Comparison of ENCODE assay signal across 15 cellular contexts in genomic region chr9:304519-305185, GRCh38.
DNase-seq lines count a peak whose midpoint lies in the region; ATAC-seq, FAIRE-seq and TF ChIP-seq lines count a peak whose summit lies in the region.
"Had no signal": no experiment of that assay in that cellular context is flagged by ENCODE, and none has a peak within 500 bp of the region (broad histone marks: within the 10 kb centered on the region; RNA-seq: fewer than 3 reads in every experiment).

No MANE protein-coding gene starts in this region.

- H3K79me2 ChIP-seq in GM23338 (replicated peaks; ENCODE audit: insufficient read depth) = no peaks in the 10 kb centered on the region
- no peaks in the 10 kb centered on the region for H3K79me2 ChIP-seq in keratinocyte (ENCODE audit: control insufficient read depth, insufficient read depth, low read length)

- TF ChIP-seq EP300 in transverse colon (IDR thresholded peaks at IDR 0.05; ENCODE audit: low read depth) = no peak

- no peak for TF ChIP-seq POLR2A in transverse colon (IDR thresholded peaks at IDR 0.05)

- 0 out of 2 replicates have a peak overlapping the region, but pooled peaks have one; percentile 57 for H3K27ac Mint-ChIP-seq in GM23338
- H3K27ac Mint-ChIP-seq: progenitor cell of endocrine pancreas had no signal

- no peaks in the 10 kb centered on the region for H4K20me1 ChIP-seq in GM23338 (replicated peaks; ENCODE audit: insufficient read depth)
- no peaks in the 10 kb centered on the region for H4K20me1 ChIP-seq in keratinocyte (ENCODE audit: control insufficient read depth, extremely low read depth, insufficient read depth, low read length)

- H3K36me3 ChIP-seq in GM23338 (ENCODE audit: insufficient read depth) = no peaks in the 10 kb centered on the region
- no peaks in the 10 kb centered on the region for H3K36me3 ChIP-seq in brain microvascular endothelial cell (replicated peaks)
- no peaks in the 10 kb centered on the region for H3K36me3 ChIP-seq in keratinocyte (ENCODE audit: control insufficient read depth in 2 of 2, extremely low read depth in 1 of 2, insufficient read depth in 2 of 2, low read length in 2 of 2)
- H3K36me3 ChIP-seq in transverse colon = no peaks in the 10 kb centered on the region
- H3K36me3 ChIP-seq: thoracic aorta had no signal

- DNase-seq in A172 (ENCODE audit: low spot score) (peak; percentile 2), GM23338 (ENCODE audit: low spot score) (peak; percentile 63), brain microvascular endothelial cell (peak; percentile 11), keratinocyte (ENCODE audit: low read depth, low spot score) (no peak), NCI-H526 (lab: John Stamatoyannopoulos, UW) (no peak), activated gamma-delta T cell treated with Interleukin-2 at 50 U/mL for 16 hours (no peak), transverse colon (no peak)
- DNase-seq: aorta, COR-L47, kidney glomerular epithelial cell had no signal

- 59 to 63% methylated on average over 10 of the region's 10 CpGs for WGBS in transverse colon (ENCODE audit: low coverage in 1 of 2), 2 donors

- no peaks in the 10 kb centered on the region for H3F3A ChIP-seq in GM23338 (replicated peaks; ENCODE audit: low read depth)

- ATAC-seq in GM23338 (peak; percentile 47), GM18867 (IDR thresholded peaks at IDR 0.05; ENCODE audit: unreplicated experiment) (no peak)
- ATAC-seq: GM12878 had no signal

- in situ Hi-C loops in brain microvascular endothelial cell (cut with HindIII; ENCODE audit: low pct_ligation_motif_present, low sequenced_read_pairs) = no loop called here
- in situ Hi-C loops in transverse colon (cut with MboI; ENCODE audit: low pct_ligation_motif_present in 1 of 4, low pct_unique_long_range_greater_than_20kb in 1 of 4, low sequenced_read_pairs in 3 of 4) = no loop called here

- peak overlapping the region; percentile 61 for H3K9ac ChIP-seq in keratinocyte (ENCODE audit: control insufficient read depth, extremely low read depth, insufficient read depth, low read length)

- H3K9me2 ChIP-seq in GM23338 (ENCODE audit: insufficient read depth) = no peaks in the 10 kb centered on the region

- H3K4me2 ChIP-seq in GM23338 = no peak overlapping the region
- peak overlapping the region; percentile 86 for H3K4me2 ChIP-seq in keratinocyte (ENCODE audit: control insufficient read depth, extremely low read depth, insufficient read depth, low read depth, low read length)

- H3K27me3 ChIP-seq in GM23338 (ENCODE audit: insufficient read depth) (no peaks in the 10 kb centered on the region), brain microvascular endothelial cell (replicated peaks) (no peaks in the 10 kb centered on the region), keratinocyte (ENCODE audit: control insufficient read depth, extremely low read depth, insufficient read depth, low read length) (no peaks in the 10 kb centered on the region), transverse colon (no peaks in the 10 kb centered on the region)

- H3K9me3 Mint-ChIP-seq in GM23338 = no peaks in the 10 kb centered on the region

- H2AFZ ChIP-seq in GM23338 (no peak overlapping the region), keratinocyte (ENCODE audit: control insufficient read depth, low read length) (peak overlapping the region; percentile 84)

- H3K9me1 ChIP-seq in keratinocyte (ENCODE audit: control insufficient read depth, extremely low read depth, insufficient read depth, low read length) = no peaks in the 10 kb centered on the region

- H3K4me1 ChIP-seq in GM23338 (ENCODE audit: insufficient read depth) (no peaks in the 10 kb centered on the region), keratinocyte (ENCODE audit: control insufficient read depth, extremely low read depth, insufficient read depth, low read length) (peaks cover 12% of the 10 kb centered on the region), transverse colon (no peaks in the 10 kb centered on the region)

- H3K4me3 Mint-ChIP-seq in GM23338 = no peak overlapping the region

- no peak for TF ChIP-seq CTCF in GM23338 (conservative IDR thresholded peaks at IDR 0.05; ENCODE audit: low read depth in 2 of 2)
- TF ChIP-seq CTCF in brain microvascular endothelial cell (IDR thresholded peaks at IDR 0.05; ENCODE audit: low read depth, low read length, missing control alignments) = no peak
- TF ChIP-seq CTCF in keratinocyte (optimal IDR thresholded peaks at IDR 0.05 in 1 of 3, IDR thresholded peaks at IDR 0.05 in 1 of 3, conservative IDR thresholded peaks at IDR 0.05 in 1 of 3; ENCODE audit: extremely low read depth in 1 of 3, insufficient read depth in 2 of 3, low read length in 3 of 3) = no peak
- no peak for TF ChIP-seq CTCF in transverse colon (IDR thresholded peaks at IDR 0.05)

- no peak overlapping the region for H3K4me3 ChIP-seq in GM23338
- no peak overlapping the region for H3K4me3 ChIP-seq in brain microvascular endothelial cell (ENCODE audit: low read depth, low read length)
- peak overlapping the region; percentile 8 to 67 (median 66) for H3K4me3 ChIP-seq in keratinocyte (ENCODE audit: control insufficient read depth in 2 of 3, extremely low read depth in 1 of 3, insufficient read depth in 2 of 3, low read depth in 1 of 3, low read length in 3 of 3)
- no peak overlapping the region for H3K4me3 ChIP-seq in transverse colon
- H3K4me3 ChIP-seq: GM12878, thoracic aorta had no signal

- FAIRE-seq in keratinocyte (lab: Jason Lieb, UNC) = peak; percentile 83
- FAIRE-seq: GM12878 had no signal

- dilution Hi-C loops in keratinocyte (cut with MboI; ENCODE audit: extremely low pct_ligation_motif_present, low sequenced_read_pairs) = no loop called here

- H3K27ac ChIP-seq in GM23338 (ENCODE audit: low read depth) (no peak overlapping the region), brain microvascular endothelial cell (no peak overlapping the region), keratinocyte (ENCODE audit: control insufficient read depth, insufficient read depth, low read length) (peak overlapping the region; percentile 68), transverse colon (no peak overlapping the region)
- H3K27ac ChIP-seq: HL-60, thoracic aorta had no signal

- H3K4me1 Mint-ChIP-seq in GM23338 = peaks cover 5% of the 10 kb centered on the region

- H3K9me3 ChIP-seq in keratinocyte (ENCODE audit: control insufficient read depth, low read depth, low read length) (no peaks in the 10 kb centered on the region), transverse colon (no peaks in the 10 kb centered on the region)
- H3K9me3 ChIP-seq: thoracic aorta had no signal

- no peaks in the 10 kb centered on the region for H3K36me3 Mint-ChIP-seq in GM23338 (ENCODE audit: low read depth)

- intact Hi-C loops in transverse colon (cut with DNase I; ENCODE audit: low total_unique reads) = no loop called here

- H3K27me3 Mint-ChIP-seq in GM23338 (ENCODE audit: insufficient read depth, low read depth, poor library complexity) = no peaks in the 10 kb centered on the region
- H3K27me3 Mint-ChIP-seq: progenitor cell of endocrine pancreas had no signal

TF ChIP-seq in GM23338, 12 proteins besides CTCF, POLR2A, EP300 and RAD21 (continues in another document):
- TF ChIP-seq JUNB (IDR thresholded peaks at IDR 0.05; ENCODE audit: unreplicated experiment) = no peak
- no peak for TF ChIP-seq REST (IDR thresholded peaks at IDR 0.05; ENCODE audit: unreplicated experiment)
- TF ChIP-seq EZH2phosphoT487 (IDR thresholded peaks at IDR 0.05; ENCODE audit: unreplicated experiment) = no peak
- TF ChIP-seq EZH2 (IDR thresholded peaks at IDR 0.05; ENCODE audit: low read depth, unreplicated experiment) = no peak
- no peak for TF ChIP-seq CREB1 (CRISPR knock-in tag; IDR thresholded peaks at IDR 0.05; ENCODE audit: low read depth)
- TF ChIP-seq NANOG (IDR thresholded peaks at IDR 0.05; ENCODE audit: borderline replicate concordance) = no peak
- TF ChIP-seq, protein P1, sequence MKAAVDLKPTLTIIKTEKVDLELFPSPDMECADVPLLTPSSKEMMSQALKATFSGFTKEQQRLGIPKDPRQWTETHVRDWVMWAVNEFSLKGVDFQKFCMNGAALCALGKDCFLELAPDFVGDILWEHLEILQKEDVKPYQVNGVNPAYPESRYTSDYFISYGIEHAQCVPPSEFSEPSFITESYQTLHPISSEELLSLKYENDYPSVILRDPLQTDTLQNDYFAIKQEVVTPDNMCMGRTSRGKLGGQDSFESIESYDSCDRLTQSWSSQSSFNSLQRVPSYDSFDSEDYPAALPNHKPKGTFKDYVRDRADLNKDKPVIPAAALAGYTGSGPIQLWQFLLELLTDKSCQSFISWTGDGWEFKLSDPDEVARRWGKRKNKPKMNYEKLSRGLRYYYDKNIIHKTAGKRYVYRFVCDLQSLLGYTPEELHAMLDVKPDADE (IDR thresholded peaks at IDR 0.05) = no peak
- no peak for TF ChIP-seq POLR2AphosphoS5 (IDR thresholded peaks at IDR 0.05; ENCODE audit: low read depth)

Comparison
In these comparisons a context has a peak if more than half of its experiments do, and no peak if none do; other contexts are left out.
1. DNase-seq: peak in A172 (single experiment), GM23338 (single experiment) and brain microvascular endothelial cell (single experiment); none in keratinocyte (single experiment), NCI-H526 (0 of 2), activated gamma-delta T cell treated with Interleukin-2 at 50 U/mL for 16 hours (single experiment) and transverse colon (single experiment).
2. H3K4me3 ChIP-seq: peak in keratinocyte (3 of 3); none in GM23338 (single experiment), brain microvascular endothelial cell (single experiment) and transverse colon (0 of 4).